18 cellular contexts compared by ENCODE assay signal in genomic region chr5:56587381-56588124, GRCh38.
A peak's percentile ranks its signal among the peaks of the same experiment; 100 is the strongest.
DNase-seq lines count a peak whose midpoint lies in the region; ATAC-seq lines count a peak whose summit lies in the region.
"Had no signal": no experiment of that assay in that cellular context is flagged by ENCODE, and none has a peak within 500 bp of the region (broad histone marks: within the 10 kb centered on the region; RNA-seq: fewer than 3 reads in every experiment).

No MANE protein-coding gene starts in this region.

- no peaks in the 10 kb centered on the region for H3K9me3 Mint-ChIP-seq in memory B cell
- H3K9me3 Mint-ChIP-seq: type B pancreatic cell had no signal

- ATAC-seq in memory B cell (ENCODE audit: low read depth) (no peak), GM19324 (IDR thresholded peaks at IDR 0.05; ENCODE audit: low FRiP score, unreplicated experiment) (no peak)
- no peak for ATAC-seq in activated CD4-positive, CD25-positive, alpha-beta regulatory T cell treated with anti-CD3 and anti-CD28 coated beads, Interleukin-2, amount 50 U/mL, for 24 hours
- ATAC-seq: foreskin keratinocyte had no signal

- H3K4me1 Mint-ChIP-seq in memory B cell: peaks cover 32% of the 10 kb centered on the region

- H3K27me3 ChIP-seq in BLaER1: no peaks in the 10 kb centered on the region
- H3K27me3 ChIP-seq: ascending aorta, foreskin keratinocyte had no signal

- no peaks in the 10 kb centered on the region for H3K36me3 ChIP-seq in BLaER1
- H3K36me3 ChIP-seq: ascending aorta, WERI-Rb-1 had no signal

- peak overlapping the region; percentile 21 for H3K4me3 Mint-ChIP-seq in memory B cell
- H3K4me3 Mint-ChIP-seq: type B pancreatic cell had no signal

- no peaks in the 10 kb centered on the region for H3K27me3 Mint-ChIP-seq in memory B cell
- H3K27me3 Mint-ChIP-seq: type B pancreatic cell had no signal

- peak overlapping the region; percentile 61; the same call in 1 of the 2 replicates for H3K9ac ChIP-seq in BLaER1

- peak overlapping the region; percentile 89 for H3K27ac ChIP-seq in BLaER1
- H3K27ac ChIP-seq: ascending aorta, foreskin keratinocyte, WERI-Rb-1 had no signal

- peak overlapping the region; percentile 98 for H3K27ac Mint-ChIP-seq in memory B cell
- H3K27ac Mint-ChIP-seq: type B pancreatic cell had no signal

- peak overlapping the region; percentile 90 for H3K4me2 ChIP-seq in BLaER1
- H3K4me2 ChIP-seq: smooth muscle cell had no signal

- H3K36me3 Mint-ChIP-seq in memory B cell: peaks cover 4% of the 10 kb centered on the region
- H3K36me3 Mint-ChIP-seq: type B pancreatic cell had no signal

- no peak overlapping the region for H3K4me3 ChIP-seq in BLaER1
- H3K4me3 ChIP-seq: ascending aorta, smooth muscle cell had no signal

- no peaks in the 10 kb centered on the region for H4K20me1 ChIP-seq in BLaER1

- H3K4me1 ChIP-seq in BLaER1: peaks cover 96% of the 10 kb centered on the region

- DNase-seq in SIG-M5 treated with dmso at 0.1 percent for 504 hours (lab: John Stamatoyannopoulos, UW; ENCODE audit: unreplicated experiment) (peak; percentile 12), SIG-M5 (lab: John Stamatoyannopoulos, UW) (no peak), RPMI8226 (peak; percentile 28), memory B cell (ENCODE audit: low spot score in 2 of 2) (no peak), NCI-H1436 (lab: John Stamatoyannopoulos, UW) (no peak)
- DNase-seq: 8988T, EL, foreskin keratinocyte, NCI-H1048, NCI-H2081 treated with DMSO at 0.1 percent for 48 hours, SW 1271, WERI-Rb-1 had no signal

- H3K9me3 ChIP-seq in BLaER1: peaks cover 22% of the 10 kb centered on the region
- H3K9me3 ChIP-seq: ascending aorta had no signal

Comparison
In these comparisons a context has a peak if more than half of its experiments do, and no peak if none do; other contexts are left out.
1. DNase-seq: peak in SIG-M5 treated with dmso at 0.1 percent for 504 hours (single experiment) and RPMI8226 (single experiment); none in SIG-M5 (single experiment), memory B cell (0 of 2) and NCI-H1436 (single experiment).